Comparison of ENCODE assay signal across 19 cellular contexts in genomic region chr10:97854735-97855134, GRCh38. TPM values are rescaled to one million over a fixed set of nuclear protein-coding genes. Genes with fewer than 3 reads are reported as not detected.
DNase-seq lines count a peak whose midpoint lies in the region; ATAC-seq and TF ChIP-seq lines count a peak whose summit lies in the region.
"Had no signal": no experiment of that assay in that cellular context is flagged by ENCODE, and none has a peak within 500 bp of the region (broad histone marks: within the 10 kb centered on the region; RNA-seq: fewer than 3 reads in every experiment).

No MANE protein-coding gene starts in this region.

- H3K4me3 Mint-ChIP-seq in CD14-positive monocyte = no peak overlapping the region
- H3K4me3 Mint-ChIP-seq in stimulated activated memory B cell treated with anti-CD40 and anti-IgM and Interleukin-4, amounts not matched to agents 10 μg/mL and 1 μg/mL and 100 μg/mL, for 72 hours = no peak overlapping the region
- H3K4me3 Mint-ChIP-seq: CD4-positive, alpha-beta T cell had no signal

- H3K27ac ChIP-seq in epithelial cell of prostate (peak overlapping the region; percentile 42), uterus (no peak overlapping the region), colonic mucosa (no peak overlapping the region)
- H3K27ac ChIP-seq: Peyer's patch, SK-N-MC had no signal

- no peaks in the 10 kb centered on the region for H3K9me3 ChIP-seq in mucosa of descending colon
- H3K9me3 ChIP-seq in uterus = no peaks in the 10 kb centered on the region
- no peaks in the 10 kb centered on the region for H3K9me3 ChIP-seq in colonic mucosa
- H3K9me3 ChIP-seq: Peyer's patch had no signal

- H3K4me3 ChIP-seq in mucosa of descending colon = no peak overlapping the region
- no peak overlapping the region for H3K4me3 ChIP-seq in uterus
- H3K4me3 ChIP-seq in colonic mucosa = no peak overlapping the region
- H3K4me3 ChIP-seq: K562, Peyer's patch, SK-N-MC had no signal

- H3K36me3 Mint-ChIP-seq in CD14-positive monocyte = no peaks in the 10 kb centered on the region
- no peaks in the 10 kb centered on the region for H3K36me3 Mint-ChIP-seq in stimulated activated memory B cell treated with anti-CD40 and anti-IgM and Interleukin-4, amounts not matched to agents 10 μg/mL and 1 μg/mL and 100 μg/mL, for 72 hours

- peak; percentile 47 for ATAC-seq in mucosa of descending colon
- ATAC-seq in stimulated activated memory B cell treated with anti-CD40 and anti-IgM and Interleukin-4, amounts not matched to agents 10 μg/mL and 1 μg/mL and 100 μg/mL, for 72 hours = no peak
- ATAC-seq: K562 had no signal

- H3K27ac Mint-ChIP-seq in CD14-positive monocyte = no peak overlapping the region
- H3K27ac Mint-ChIP-seq in stimulated activated memory B cell treated with anti-CD40 and anti-IgM and Interleukin-4, amounts not matched to agents 10 μg/mL and 1 μg/mL and 100 μg/mL, for 72 hours = no peak overlapping the region
- H3K27ac Mint-ChIP-seq: CD4-positive, alpha-beta T cell had no signal

- H3K27me3 ChIP-seq in uterus (peaks cover 0 to 2% of the 10 kb centered on the region in 2 donors), colonic mucosa (peaks cover 4% of the 10 kb centered on the region)
- H3K27me3 ChIP-seq: Peyer's patch had no signal

- peak; percentile 11 for DNase-seq in CD14-positive monocyte (ENCODE audit: low spot score)
- DNase-seq in HT1080 (ENCODE audit: low read depth) = peak; percentile 44
- DNase-seq in epithelial cell of prostate (ENCODE audit: low read depth, low spot score) = no peak
- no peak for DNase-seq in mucosa of descending colon
- DNase-seq in uterus = no peak
- no peak for DNase-seq in colonic mucosa
- DNase-seq: 8988T; ACHN; CD4-positive, alpha-beta T cell; Kasumi-1; NCI-H2029; NCI-H510A; NCI-H69; Peyer's patch; SIG-M5 had no signal

- peaks cover 18% of the 10 kb centered on the region for H3K4me1 Mint-ChIP-seq in CD14-positive monocyte
- H3K4me1 Mint-ChIP-seq in stimulated activated memory B cell treated with anti-CD40 and anti-IgM and Interleukin-4, amounts not matched to agents 10 μg/mL and 1 μg/mL and 100 μg/mL, for 72 hours = peaks cover 11% of the 10 kb centered on the region

- TF ChIP-seq POLR2A in uterus (IDR thresholded peaks at IDR 0.05) = no peak

- TF ChIP-seq CTCF in CD14-positive monocyte (IDR thresholded peaks at IDR 0.05) = no peak
- no peak for TF ChIP-seq CTCF in mucosa of descending colon (IDR thresholded peaks at IDR 0.05)
- TF ChIP-seq CTCF in uterus (IDR thresholded peaks at IDR 0.05) = no peak
- no peak for TF ChIP-seq CTCF in colonic mucosa (IDR thresholded peaks at IDR 0.05)

- peaks cover 0 to 5% (median 2%) of the 10 kb centered on the region in 7 donors for H3K9me3 Mint-ChIP-seq in CD14-positive monocyte
- peaks cover 3% of the 10 kb centered on the region for H3K9me3 Mint-ChIP-seq in stimulated activated memory B cell treated with anti-CD40 and anti-IgM and Interleukin-4, amounts not matched to agents 10 μg/mL and 1 μg/mL and 100 μg/mL, for 72 hours
- H3K9me3 Mint-ChIP-seq: CD4-positive, alpha-beta T cell had no signal

- H3K27me3 Mint-ChIP-seq in CD14-positive monocyte (ENCODE audit: low read depth in 3 of 3) = peaks cover 29 to 43% (median 29%) of the 10 kb centered on the region in 3 donors
- H3K27me3 Mint-ChIP-seq in stimulated activated memory B cell treated with anti-CD40 and anti-IgM and Interleukin-4, amounts not matched to agents 10 μg/mL and 1 μg/mL and 100 μg/mL, for 72 hours = peaks cover 38% of the 10 kb centered on the region
- H3K27me3 Mint-ChIP-seq: CD4-positive, alpha-beta T cell had no signal

- intact Hi-C loops in CD14-positive monocyte (cut with micrococcal nuclease) (no loop called here), mucosa of descending colon (cut with DNase I, micrococcal nuclease) (no loop called here), uterus (cut with DNase I; ENCODE audit: low total_unique reads) (no loop called here), colonic mucosa (cut with DNase I) (no loop called here)

- H3K36me3 ChIP-seq in mucosa of descending colon (ENCODE audit: low read depth) (no peaks in the 10 kb centered on the region), uterus (no peaks in the 10 kb centered on the region), colonic mucosa (no peaks in the 10 kb centered on the region)
- H3K36me3 ChIP-seq: Peyer's patch had no signal

- peaks cover 4% of the 10 kb centered on the region for H3K4me1 ChIP-seq in mucosa of descending colon (ENCODE audit: low read depth)
- peaks cover 0 to 9% of the 10 kb centered on the region in 2 donors for H3K4me1 ChIP-seq in uterus
- no peaks in the 10 kb centered on the region for H3K4me1 ChIP-seq in colonic mucosa

- no peak overlapping the region for H3K9ac ChIP-seq in colonic mucosa (ENCODE audit: low read depth in 2 of 2, low read length in 2 of 2)

RNA-seq across cellular contexts. Expression of gene GOLGA7B, which starts 5.1 kb away (rescaled TPM):
- polyA plus RNA-seq in CD14-positive monocyte = not detected
- total RNA-seq in HT1080 (2014; rRNA removed; shearing (Covaris generic)) = 0.33 and 0.39 TPM in 2 replicates
- polyA plus RNA-seq in HT1080 (2015; cell fraction: cytosol; rRNA removed) = 0.32 and 0.41 TPM in 2 replicates
- polyA plus RNA-seq in HT1080 (2015; cell fraction: nucleus; rRNA removed) = 0.19 and 0.55 TPM in 2 replicates
- total RNA-seq in mucosa of descending colon = under 1 TPM; 0.29 to 0.92 (median 0.63) TPM
- 1 to 10 TPM in 1 of 4 donors, under 1 TPM in 1, not detected in 2; 0.09 to 3.1 TPM for total RNA-seq in uterus
- under 1 TPM; 0.22 to 0.72 TPM for total RNA-seq in colonic mucosa
- total RNA-seq: M059J had no signal

Comparison
In these comparisons a context has a peak if more than half of its experiments do, and no peak if none do; other contexts are left out.
1. DNase-seq: peak in CD14-positive monocyte (single experiment) and HT1080 (single experiment); none in epithelial cell of prostate (single experiment), mucosa of descending colon (0 of 3), uterus (0 of 2) and colonic mucosa (single experiment).